8 cellular contexts compared by ENCODE assay signal in the genomic region with DNA sequence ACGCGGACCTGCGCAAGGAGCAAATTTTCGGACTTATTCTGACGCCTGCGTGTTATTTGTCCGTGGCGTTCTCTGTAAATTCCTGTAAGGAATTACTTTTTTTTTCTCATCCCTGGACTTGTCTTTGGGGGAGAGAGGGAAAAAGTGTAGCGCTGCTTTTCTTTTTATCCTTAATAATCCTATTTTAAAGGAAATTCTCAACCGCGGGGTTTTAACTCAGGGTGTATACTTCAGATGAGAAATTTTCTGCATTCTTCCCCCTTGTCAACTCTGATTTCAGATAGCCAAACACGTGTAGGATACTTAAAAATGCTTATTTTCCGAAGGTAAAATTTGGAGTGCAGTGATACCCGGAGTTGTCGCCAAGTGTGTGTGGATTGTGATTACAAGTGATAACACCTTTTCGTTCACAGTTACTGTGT. TPM values are rescaled to one million over a fixed set of nuclear protein-coding genes. Genes with fewer than 3 reads are reported as not detected.
DNase-seq lines count a peak whose midpoint lies in the region; ATAC-seq and TF ChIP-seq lines count a peak whose summit lies in the region.

No MANE protein-coding gene starts in this region.

- no peak for ATAC-seq in CD4-positive, CD25-positive, alpha-beta regulatory T cell (ENCODE audit: low read depth in 2 of 2)
- ATAC-seq in memory B cell (ENCODE audit: low read depth) (no peak), esophagus mucosa (no peak)

- H3K9ac ChIP-seq in Karpas-422 (ENCODE audit: low read length), result peak overlapping the region; percentile 95

- no peak for TF ChIP-seq CTCF in breast epithelium (IDR thresholded peaks at IDR 0.05)

- intact Hi-C loops in breast epithelium (cut with DNase I; ENCODE audit: low total_unique reads), result no loop called here

- H3K36me3 Mint-ChIP-seq in CD4-positive, CD25-positive, alpha-beta regulatory T cell, result peaks cover 8% of the 10 kb centered on the region
- peaks cover 8% of the 10 kb centered on the region for H3K36me3 Mint-ChIP-seq in memory B cell

- H3K4me3 Mint-ChIP-seq in CD4-positive, CD25-positive, alpha-beta regulatory T cell, result peak overlapping the region; percentile 98 to 100 (median 99)
- H3K4me3 Mint-ChIP-seq in memory B cell, result peak overlapping the region; percentile 96

- H3K36me3 ChIP-seq in CD4-positive, CD25-positive, alpha-beta regulatory T cell (ENCODE audit: control insufficient read depth, insufficient read depth, low read length), result peaks cover 4% of the 10 kb centered on the region
- H3K36me3 ChIP-seq in Karpas-422 (ENCODE audit: insufficient read depth, low read length) (peaks cover 20% of the 10 kb centered on the region), breast epithelium (no peaks in the 10 kb centered on the region)

- peak in 1 of 3 donors; percentile 26 for DNase-seq in CD4-positive, CD25-positive, alpha-beta regulatory T cell
- DNase-seq in Karpas-422 (peak; percentile 62), breast epithelium (ENCODE audit: low spot score in 2 of 2) (no peak), memory B cell (ENCODE audit: low spot score in 2 of 2) (no peak), SK-N-DZ (ENCODE audit: low spot score) (no peak), NCI-H2081 treated with DMSO at 0.1 percent for 48 hours (lab: John Stamatoyannopoulos, UW) (no peak), NCI-H2029 treated with DMSO at 0.1 percent for 48 hours (lab: John Stamatoyannopoulos, UW) (no peak)

- H3K27me3 Mint-ChIP-seq in CD4-positive, CD25-positive, alpha-beta regulatory T cell, result peaks cover 7% of the 10 kb centered on the region
- no peaks in the 10 kb centered on the region for H3K27me3 Mint-ChIP-seq in memory B cell

- no peak overlapping the region for H2AFZ ChIP-seq in Karpas-422 (ENCODE audit: low read length)

- TF ChIP-seq POLR2A in breast epithelium (IDR thresholded peaks at IDR 0.05), result no peak

- H3K4me1 Mint-ChIP-seq in CD4-positive, CD25-positive, alpha-beta regulatory T cell, result peaks cover 35 to 53% (median 47%) of the 10 kb centered on the region in 4 donors
- peaks cover 31% of the 10 kb centered on the region for H3K4me1 Mint-ChIP-seq in memory B cell

- peak overlapping the region; percentile 91 for H3K4me2 ChIP-seq in Karpas-422 (ENCODE audit: low read depth, low read length, poor library complexity, severe bottlenecking)

- H3K79me2 ChIP-seq in Karpas-422 (ENCODE audit: low read length), result peaks cover 59% of the 10 kb centered on the region

- peak overlapping the region; percentile 94 for H3K4me3 ChIP-seq in CD4-positive, CD25-positive, alpha-beta regulatory T cell (ENCODE audit: low read depth, low read length)
- H3K4me3 ChIP-seq in Karpas-422 (ENCODE audit: low read length) (peak overlapping the region; percentile 96), breast epithelium (peak overlapping the region; percentile 87 to 97 (median 91))

- peaks cover 9% of the 10 kb centered on the region; the same call in 1 of the 2 replicates for H4K20me1 ChIP-seq in Karpas-422 (ENCODE audit: insufficient read depth, low read depth, low read length)

- peaks cover 42% of the 10 kb centered on the region for H3K4me1 ChIP-seq in CD4-positive, CD25-positive, alpha-beta regulatory T cell (ENCODE audit: control insufficient read depth, insufficient read depth, low read length, poor library complexity, severe bottlenecking)
- H3K4me1 ChIP-seq in Karpas-422 (ENCODE audit: low read length), result peaks cover 34% of the 10 kb centered on the region
- H3K4me1 ChIP-seq in breast epithelium, result peaks cover 0 to 4% of the 10 kb centered on the region in 2 donors

- H3K27ac ChIP-seq in CD4-positive, CD25-positive, alpha-beta regulatory T cell (ENCODE audit: insufficient read depth, low read length, poor library complexity, severe bottlenecking), result peak overlapping the region; percentile 82
- H3K27ac ChIP-seq in Karpas-422 (ENCODE audit: low read length) (peak overlapping the region; percentile 75), breast epithelium (peak overlapping the region; percentile 92 to 96)

- no peaks in the 10 kb centered on the region for H3K27me3 ChIP-seq in CD4-positive, CD25-positive, alpha-beta regulatory T cell (ENCODE audit: control insufficient read depth, insufficient read depth, low read length)
- H3K27me3 ChIP-seq in Karpas-422 (ENCODE audit: low read length) (no peaks in the 10 kb centered on the region), breast epithelium (no peaks in the 10 kb centered on the region)

- H3K9me2 ChIP-seq in Karpas-422 (replicated peaks; ENCODE audit: insufficient read depth, low read length), result no peaks in the 10 kb centered on the region

- H3K27ac Mint-ChIP-seq in CD4-positive, CD25-positive, alpha-beta regulatory T cell, result peak overlapping the region; percentile 97
- peak overlapping the region; percentile 91 for H3K27ac Mint-ChIP-seq in memory B cell

- H3K9me3 Mint-ChIP-seq in CD4-positive, CD25-positive, alpha-beta regulatory T cell, result peaks cover 0 to 2% (median 0%) of the 10 kb centered on the region in 7 donors
- H3K9me3 Mint-ChIP-seq in memory B cell, result no peaks in the 10 kb centered on the region

- H3K9me3 ChIP-seq in CD4-positive, CD25-positive, alpha-beta regulatory T cell (ENCODE audit: control insufficient read depth in 2 of 2, low read length in 2 of 2), result no peaks in the 10 kb centered on the region
- H3K9me3 ChIP-seq in Karpas-422 (ENCODE audit: low read length) (no peaks in the 10 kb centered on the region), breast epithelium (no peaks in the 10 kb centered on the region)

RNA-seq across cellular contexts. Expression of a gene that starts 0.9 kb away (rescaled TPM):
- total RNA-seq in CD4-positive, CD25-positive, alpha-beta regulatory T cell, result 149 TPM
- 10 to 100 TPM; 60.7 to 96.4 (median 66.9) TPM for polyA plus RNA-seq in CD4-positive, CD25-positive, alpha-beta regulatory T cell
- 74.2 and 128 TPM in 2 replicates for total RNA-seq in Karpas-422 (2014; rRNA removed; shearing (Covaris generic); ENCODE audit: low replicate concordance)
- total RNA-seq in breast epithelium (10 to 100 TPM; 26.2 to 67.0 (median 43.9) TPM), esophagus mucosa (19.0 TPM)
- 40.4 and 47.0 TPM in 2 replicates for polyA plus RNA-seq in SK-N-DZ (2014; cell fraction: cytosol; rRNA removed)
- 30.7 and 33.4 TPM in 2 replicates for polyA plus RNA-seq in SK-N-DZ (2014; cell fraction: nucleus; rRNA removed)

RNA-seq across cellular contexts. Expression of a gene that starts 55.4 kb away (rescaled TPM):
- 45.6 TPM for total RNA-seq in CD4-positive, CD25-positive, alpha-beta regulatory T cell
- polyA plus RNA-seq in CD4-positive, CD25-positive, alpha-beta regulatory T cell, result 100 to 1,000 TPM in 1 of 4 donors, 10 to 100 TPM in 3; 76.7 to 170 (median 83.7) TPM
- total RNA-seq in Karpas-422 (2014; rRNA removed; shearing (Covaris generic); ENCODE audit: low replicate concordance), result 127 and 197 TPM in 2 replicates
- total RNA-seq in breast epithelium, result 100 to 1,000 TPM in 2 of 3 donors, 10 to 100 TPM in 1; 96.4 to 177 (median 117) TPM
- polyA plus RNA-seq in SK-N-DZ (2014; cell fraction: cytosol; rRNA removed), result 14.9 and 16.0 TPM in 2 replicates
- polyA plus RNA-seq in SK-N-DZ (2014; cell fraction: nucleus; rRNA removed), result 5.5 and 7.8 TPM in 2 replicates
- total RNA-seq in esophagus mucosa, result 52.0 TPM
